ENCODE assay signal across 1 cellular context in the genomic region with DNA sequence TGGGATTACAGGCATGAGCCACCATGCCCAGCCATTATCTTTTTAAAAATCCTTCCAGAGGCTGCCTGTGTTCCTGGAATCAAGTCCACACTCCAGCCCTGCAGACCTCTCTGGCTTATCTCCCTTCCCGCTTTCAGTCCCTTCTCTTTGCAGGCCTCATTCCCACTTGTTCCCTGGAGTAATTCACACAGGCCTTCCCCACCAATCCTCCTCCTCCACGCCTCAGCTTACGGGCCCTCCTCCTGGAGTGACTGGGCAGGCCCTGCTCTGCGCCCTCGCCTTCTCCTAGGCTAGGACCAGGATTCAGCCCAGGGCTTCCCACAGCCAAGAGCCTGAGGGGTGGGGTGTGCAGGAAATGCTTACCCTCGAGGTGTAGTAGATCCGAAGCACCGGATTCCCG.
TF ChIP-seq lines count a peak whose summit lies in the region.

No MANE protein-coding gene starts in this region.

TF ChIP-seq in SK-N-SH treated with all-trans-retinoic acid at 6 μM for 48 hours, 23 proteins besides CTCF, POLR2A, EP300 and RAD21:
- TF ChIP-seq, protein P1, sequence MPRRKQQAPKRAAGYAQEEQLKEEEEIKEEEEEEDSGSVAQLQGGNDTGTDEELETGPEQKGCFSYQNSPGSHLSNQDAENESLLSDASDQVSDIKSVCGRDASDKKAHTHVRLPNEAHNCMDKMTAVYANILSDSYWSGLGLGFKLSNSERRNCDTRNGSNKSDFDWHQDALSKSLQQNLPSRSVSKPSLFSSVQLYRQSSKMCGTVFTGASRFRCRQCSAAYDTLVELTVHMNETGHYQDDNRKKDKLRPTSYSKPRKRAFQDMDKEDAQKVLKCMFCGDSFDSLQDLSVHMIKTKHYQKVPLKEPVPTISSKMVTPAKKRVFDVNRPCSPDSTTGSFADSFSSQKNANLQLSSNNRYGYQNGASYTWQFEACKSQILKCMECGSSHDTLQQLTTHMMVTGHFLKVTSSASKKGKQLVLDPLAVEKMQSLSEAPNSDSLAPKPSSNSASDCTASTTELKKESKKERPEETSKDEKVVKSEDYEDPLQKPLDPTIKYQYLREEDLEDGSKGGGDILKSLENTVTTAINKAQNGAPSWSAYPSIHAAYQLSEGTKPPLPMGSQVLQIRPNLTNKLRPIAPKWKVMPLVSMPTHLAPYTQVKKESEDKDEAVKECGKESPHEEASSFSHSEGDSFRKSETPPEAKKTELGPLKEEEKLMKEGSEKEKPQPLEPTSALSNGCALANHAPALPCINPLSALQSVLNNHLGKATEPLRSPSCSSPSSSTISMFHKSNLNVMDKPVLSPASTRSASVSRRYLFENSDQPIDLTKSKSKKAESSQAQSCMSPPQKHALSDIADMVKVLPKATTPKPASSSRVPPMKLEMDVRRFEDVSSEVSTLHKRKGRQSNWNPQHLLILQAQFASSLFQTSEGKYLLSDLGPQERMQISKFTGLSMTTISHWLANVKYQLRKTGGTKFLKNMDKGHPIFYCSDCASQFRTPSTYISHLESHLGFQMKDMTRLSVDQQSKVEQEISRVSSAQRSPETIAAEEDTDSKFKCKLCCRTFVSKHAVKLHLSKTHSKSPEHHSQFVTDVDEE (CRISPR knock-in tag; IDR thresholded peaks at IDR 0.05): no peak
- TF ChIP-seq TOX (CRISPR knock-in tag; IDR thresholded peaks at IDR 0.05; ENCODE audit: borderline replicate concordance) (no peak), SNAI2 (CRISPR knock-in tag; IDR thresholded peaks at IDR 0.05) (no peak), ZFP30 (CRISPR knock-in tag; IDR thresholded peaks at IDR 0.05) (no peak)
